ENCODE assay signal across 8 cellular contexts in the genomic region with DNA sequence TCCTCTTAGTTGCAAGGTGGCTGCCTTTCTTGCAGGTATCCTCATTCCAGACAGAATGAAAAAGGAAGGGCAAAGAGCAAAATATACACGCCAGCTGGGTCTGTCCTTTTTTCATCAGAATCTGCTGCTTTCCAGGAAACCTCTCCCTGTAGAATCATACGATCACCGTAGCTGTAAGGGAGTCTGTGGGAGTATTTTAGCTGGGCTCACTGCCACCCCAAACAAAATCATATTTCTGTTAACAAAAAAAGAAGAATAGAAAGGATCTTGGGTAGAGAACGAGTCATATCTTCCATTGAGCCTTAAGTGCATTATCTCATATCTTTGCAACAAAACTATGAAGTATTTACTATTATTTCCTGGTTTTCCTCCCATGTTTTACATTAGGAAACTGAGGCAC. TPM values are rescaled to one million over a fixed set of nuclear protein-coding genes. Genes with fewer than 3 reads are reported as not detected.
DNase-seq lines count a peak whose midpoint lies in the region; ATAC-seq and FAIRE-seq lines count a peak whose summit lies in the region.

No MANE protein-coding gene starts in this region.

- H3K4me3 ChIP-seq in small intestine (ENCODE audit: low read depth in 1 of 2, low read length in 2 of 2), result no peak overlapping the region

- no peaks in the 10 kb centered on the region for H3K27me3 ChIP-seq in small intestine (ENCODE audit: control insufficient read depth in 2 of 2, insufficient read depth in 2 of 2, low read length in 2 of 2)

- FAIRE-seq in small intestine (lab: Jason Lieb, UNC), result no peak

- intact Hi-C loops in left cardiac atrium (cut with DNase I), result no loop called here

- H3K27ac ChIP-seq in small intestine (ENCODE audit: low read depth in 1 of 2, low read length in 1 of 2), result peak overlapping the region; percentile 62 to 73

- DNase-seq in HT1080 (ENCODE audit: low read depth) (peak; percentile 6), amniotic epithelial cell (ENCODE audit: low read depth) (peak; percentile 69), left cardiac atrium (peak; percentile 29), small intestine (peak; percentile 16), C1 segment of cervical spinal cord (lab: John Stamatoyannopoulos, UW) (no peak), ecto neural progenitor cell (ENCODE audit: low spot score) (no peak), iPS-NIHi7 (ENCODE audit: extremely low spot score) (no peak)

- H3K4me1 ChIP-seq in small intestine (ENCODE audit: control insufficient read depth in 2 of 2, insufficient read depth in 1 of 2, low read depth in 1 of 2, low read length in 1 of 2), result peaks cover 0 to 3% of the 10 kb centered on the region in 2 donors

- H3K36me3 ChIP-seq in small intestine (ENCODE audit: control insufficient read depth in 2 of 2, insufficient read depth in 2 of 2, low read length in 2 of 2), result no peaks in the 10 kb centered on the region

- WGBS in small intestine, 3 donors, result 11 to 25% (median 22%) methylated on average over 4 of the region's 4 CpGs

- H3K9me3 ChIP-seq in small intestine (ENCODE audit: control insufficient read depth, low read depth), result no peaks in the 10 kb centered on the region

- peak in 1 of 2 donors; percentile 75 for ATAC-seq in left cardiac atrium
- ATAC-seq in GM21576 (IDR thresholded peaks at IDR 0.05; ENCODE audit: unreplicated experiment), result no peak

RNA-seq across cellular contexts. Expression of gene TANC1, which starts 15.0 kb away (rescaled TPM):
- 17.0 and 20.0 TPM in 2 replicates for total RNA-seq in HT1080 (2014; rRNA removed; shearing (Covaris generic))
- 11.6 and 14.0 TPM in 2 replicates for polyA plus RNA-seq in HT1080 (2015; cell fraction: cytosol; rRNA removed)
- 54.4 and 56.1 TPM in 2 replicates for polyA plus RNA-seq in HT1080 (2015; cell fraction: nucleus; rRNA removed)
- 10 to 100 TPM; 38.6 to 80.7 TPM for total RNA-seq in left cardiac atrium
- 1 to 10 TPM; 7.4 to 8.9 (median 8.6) TPM for polyA plus RNA-seq in small intestine

Comparison
In these comparisons a context has a peak if more than half of its experiments do, and no peak if none do; other contexts are left out.
1. DNase-seq: peak in HT1080 (single experiment), amniotic epithelial cell (single experiment), left cardiac atrium (single experiment) and small intestine (single experiment); none in C1 segment of cervical spinal cord (0 of 14), ecto neural progenitor cell (single experiment) and iPS-NIHi7 (single experiment).